9 cellular contexts compared by ENCODE assay signal in genomic region chr1:65792671-65793358, GRCh38. TPM values are rescaled to one million over a fixed set of nuclear protein-coding genes. Genes with fewer than 3 reads are reported as not detected.
DNase-seq lines count a peak whose midpoint lies in the region; ATAC-seq, FAIRE-seq and TF ChIP-seq lines count a peak whose summit lies in the region.
"Had no signal": no experiment of that assay in that cellular context is flagged by ENCODE, and none has a peak within 500 bp of the region (broad histone marks: within the 10 kb centered on the region; RNA-seq: fewer than 3 reads in every experiment).

TSS of gene PDE4B (plus strand) at chr1:65792895.

- no peaks in the 10 kb centered on the region for H3K79me2 ChIP-seq in mesendoderm (ENCODE audit: control insufficient read depth, insufficient read depth, low read length)

- no peak within 1 kb of the TSS for H3K18ac ChIP-seq in mesendoderm (ENCODE audit: low read length)

- no peak within 1 kb of the TSS for H2BK5ac ChIP-seq in mesendoderm (ENCODE audit: low read length)

- no peak for FAIRE-seq in urothelium cell line (lab: Jason Lieb, UNC)

- H3K4me3 ChIP-seq in MG63 (peak within 1 kb of the TSS; percentile 53), coronary artery (peak within 1 kb of the TSS; percentile 62), mesendoderm (ENCODE audit: low read length) (peak within 1 kb of the TSS; percentile 21)

- no peak within 1 kb of the TSS for H2AK5ac ChIP-seq in mesendoderm (ENCODE audit: low read length)

- peak within 1 kb of the TSS; percentile 76 for H3K4me2 ChIP-seq in mesendoderm (ENCODE audit: low read length)
- H3K4me2 ChIP-seq: KMS-11 had no signal

- peak within 1 kb of the TSS; percentile 49 for H3K9ac ChIP-seq in mesendoderm (ENCODE audit: low read length)
- H3K9ac ChIP-seq: KMS-11 had no signal

- H3K36me3 ChIP-seq in MG63 (no peaks in the 10 kb centered on the region), mesendoderm (ENCODE audit: control insufficient read depth, insufficient read depth, low read length) (no peaks in the 10 kb centered on the region)

- H3K56ac ChIP-seq in mesendoderm (ENCODE audit: low read length) = peak within 1 kb of the TSS; percentile 54

- no peak within 1 kb of the TSS for H2BK120ac ChIP-seq in mesendoderm (ENCODE audit: low read depth, low read length)

- no CpG with 5 or more reads among the region's 67 CpGs for WGBS in mesendoderm (ENCODE audit: extremely low coverage, insufficient coverage, low lambda C conversion rate)

- H3K23ac ChIP-seq in mesendoderm (ENCODE audit: low read length) = no peak within 1 kb of the TSS

- no peak for TF ChIP-seq CTCF in coronary artery (IDR thresholded peaks at IDR 0.05)

- no peaks in the 10 kb centered on the region for H3K79me1 ChIP-seq in mesendoderm (ENCODE audit: low read length)

- no peak within 1 kb of the TSS for H4K5ac ChIP-seq in mesendoderm (ENCODE audit: low read length)

- no peak within 1 kb of the TSS for H3K4ac ChIP-seq in mesendoderm (ENCODE audit: low read depth, low read length)

- DNase-seq in DMS53 (lab: John Stamatoyannopoulos, UW) (peak; percentile 89), MG63 (peak; percentile 60), coronary artery (ENCODE audit: low spot score) (no peak), mesendoderm (peak; percentile 56), urothelium cell line (ENCODE audit: low spot score) (peak; percentile 61)

- no peak for ATAC-seq in HG02759 (IDR thresholded peaks at IDR 0.05; ENCODE audit: unreplicated experiment)
- ATAC-seq in HG03280 (IDR thresholded peaks at IDR 0.05; ENCODE audit: unreplicated experiment) = no peak
- ATAC-seq in GM19324 (IDR thresholded peaks at IDR 0.05; ENCODE audit: low FRiP score, unreplicated experiment) = no peak

- H3K4me1 ChIP-seq in mesendoderm (ENCODE audit: control insufficient read depth, low read depth, low read length) = no peaks in the 10 kb centered on the region

- H3K9me3 ChIP-seq in MG63 = peaks cover 2% of the 10 kb centered on the region; the same call in 1 of the 2 replicates

- H3K27me3 ChIP-seq in MG63 (no peaks in the 10 kb centered on the region), mesendoderm (ENCODE audit: insufficient read depth, low read length, poor library complexity) (peaks cover 26% of the 10 kb centered on the region)

- H2BK15ac ChIP-seq in mesendoderm (replicated peaks; ENCODE audit: low read depth) = no peak within 1 kb of the TSS

- H3K27ac ChIP-seq in coronary artery (peak within 1 kb of the TSS in 1 of 2 donors; percentile 28), mesendoderm (ENCODE audit: low read depth, low read length) (no peak within 1 kb of the TSS)
- H3K27ac ChIP-seq: KMS-11 had no signal

- H4K8ac ChIP-seq in mesendoderm (ENCODE audit: low read depth, low read length) = no peak within 1 kb of the TSS

RNA-seq across cellular contexts. Expression of gene PDE4B, which starts in this region (rescaled TPM):
- 1.8 TPM in 2 replicates for total RNA-seq in MG63 (2014; rRNA removed; shearing (Covaris generic); ENCODE audit: low replicate concordance)
- 9.0 TPM for polyA plus RNA-seq in mesendoderm (2013, experiment 1 of 2)
- 9.3 TPM for polyA plus RNA-seq in mesendoderm (2013, experiment 2 of 2)
